ENCODE assay signal across 13 cellular contexts in the genomic region with DNA sequence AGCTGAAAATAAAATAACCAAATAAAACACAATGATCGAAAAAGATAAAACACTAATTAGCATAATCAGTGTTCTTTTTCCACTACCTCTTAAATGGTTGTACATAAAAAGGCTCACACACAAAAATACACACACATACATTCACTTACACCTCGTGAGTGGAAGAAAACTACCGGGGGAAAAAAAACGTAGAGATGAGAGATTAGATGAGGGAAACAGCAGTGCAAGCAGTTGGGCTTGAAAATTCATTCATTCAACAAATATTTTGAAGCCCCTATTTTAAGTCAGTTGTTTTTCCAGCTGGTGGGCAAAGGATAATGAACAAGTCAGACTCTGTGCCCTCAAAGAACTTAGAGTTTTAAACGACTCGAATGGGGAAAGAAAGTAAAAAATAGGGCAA. TPM values are rescaled to one million over a fixed set of nuclear protein-coding genes. Genes with fewer than 3 reads are reported as not detected.
DNase-seq lines count a peak whose midpoint lies in the region; ATAC-seq, FAIRE-seq and TF ChIP-seq lines count a peak whose summit lies in the region.
"Had no signal": no experiment of that assay in that cellular context is flagged by ENCODE, and none has a peak within 500 bp of the region (broad histone marks: within the 10 kb centered on the region; RNA-seq: fewer than 3 reads in every experiment).

No MANE protein-coding gene starts in this region.

- H3K9ac ChIP-seq in colonic mucosa (ENCODE audit: low read depth in 2 of 2, low read length in 2 of 2) (peak overlapping the region; percentile 38 to 80), muscle layer of colon (ENCODE audit: low read length) (peak overlapping the region; percentile 97)

- H3K36me3 ChIP-seq in colonic mucosa (no peaks in the 10 kb centered on the region), muscle layer of colon (ENCODE audit: insufficient read depth, low read length) (no peaks in the 10 kb centered on the region)

- TF ChIP-seq CTCF in AG04449 (IDR thresholded peaks at IDR 0.05; ENCODE audit: insufficient read depth, low read length, missing control alignments) = no peak
- no peak for TF ChIP-seq CTCF in colonic mucosa (IDR thresholded peaks at IDR 0.05)

- TF ChIP-seq POLR2A in GM12892 (IDR thresholded peaks at IDR 0.05; ENCODE audit: low read depth, low read length) = no peak

- DNase-seq in AG04449 (ENCODE audit: low read depth, low spot score) = no peak
- no peak for DNase-seq in Jurkat, Clone E6-1 (ENCODE audit: low read depth, low spot score)
- DNase-seq in colonic mucosa = no peak
- DNase-seq in effector CD4-positive, alpha-beta T cell = no peak
- DNase-seq in GM12892 (ENCODE audit: insufficient read length) = no peak
- DNase-seq: DMS153; GOT3; NCI-H187 treated with DMSO at 0.1 percent for 48 hours; stimulated activated CD4-positive, alpha-beta T cell treated with anti-CD3 and anti-CD28 coated beads, Interleukin-4, amount 100 ng/mL, for 1 hour had no signal

- POLR2A ChIA-PET in AG04449 (lab: Yijun Ruan, JAX) = no interaction called here

- CTCF ChIA-PET in AG04449 (lab: Yijun Ruan, JAX) = interaction anchor here (1.1 to 1.3 kb wide), 2 partner anchors 17 to 49 kb away, joined by 3 to 5 read pairs; no protein-coding TSS in a partner anchor

- H3K27me3 ChIP-seq in colonic mucosa (no peaks in the 10 kb centered on the region), muscle layer of colon (ENCODE audit: control insufficient read depth in 1 of 2, insufficient read depth in 2 of 2, low read length in 2 of 2) (no peaks in the 10 kb centered on the region)

- H3K4me3 ChIP-seq in AG04449 (ENCODE audit: low read depth, low read length) (peak overlapping the region; percentile 91), colonic mucosa (peak overlapping the region; percentile 91), muscle layer of colon (ENCODE audit: low read depth in 1 of 2, low read length in 2 of 2) (peak overlapping the region; percentile 61 to 94)
- H3K4me3 ChIP-seq in Jurkat, Clone E6-1 (ENCODE audit: low read length) = peak overlapping the region; percentile 95

- intact Hi-C loops in colonic mucosa (cut with DNase I) = no loop called here

- no peaks in the 10 kb centered on the region for H3K4me1 ChIP-seq in colonic mucosa
- peaks cover 27% of the 10 kb centered on the region for H3K4me1 ChIP-seq in muscle layer of colon (ENCODE audit: insufficient read depth, low read length)

- H3K27ac ChIP-seq in colonic mucosa (no peak overlapping the region), muscle layer of colon (ENCODE audit: low read depth, low read length) (no peak overlapping the region)

- no peaks in the 10 kb centered on the region for H3K9me3 ChIP-seq in colonic mucosa
- no peaks in the 10 kb centered on the region for H3K9me3 ChIP-seq in muscle layer of colon (ENCODE audit: low read length)

- FAIRE-seq in GM12892 (lab: Jason Lieb, UNC) = no peak

- ATAC-seq in HG02588 (IDR thresholded peaks at IDR 0.05; ENCODE audit: unreplicated experiment) (no peak), HG02610 (IDR thresholded peaks at IDR 0.05; ENCODE audit: unreplicated experiment) (no peak)

RNA-seq across cellular contexts. Expression of a gene that starts 1.0 kb away (rescaled TPM):
- polyA plus RNA-seq in Jurkat, Clone E6-1 (2012; ENCODE audit: insufficient read depth, insufficient read length) = 17.3 TPM
- 10 to 100 TPM; 27.4 to 33.9 TPM for total RNA-seq in colonic mucosa
- polyA plus RNA-seq in GM12892 (2012; ENCODE audit: missing spikeins) = 13.7 TPM

RNA-seq across cellular contexts. Expression of a gene that starts 1.4 kb away (rescaled TPM):
- polyA plus RNA-seq in Jurkat, Clone E6-1 (2012; ENCODE audit: insufficient read depth, insufficient read length) = 78.3 TPM
- total RNA-seq in colonic mucosa = 10 to 100 TPM; 45.1 to 56.2 TPM
- polyA plus RNA-seq in GM12892 (2012; ENCODE audit: missing spikeins) = 69.6 TPM

RNA-seq across cellular contexts. Expression of a gene that starts 53.6 kb away (rescaled TPM):
- not detected for polyA plus RNA-seq in Jurkat, Clone E6-1 (2012; ENCODE audit: insufficient read depth, insufficient read length)
- total RNA-seq in colonic mucosa = not detected
- polyA plus RNA-seq in GM12892 (2012; ENCODE audit: missing spikeins) = not detected
- total RNA-seq: dermis microvascular lymphatic vessel endothelial cell had no signal
